Comparison of ENCODE assay signal across 2 cellular contexts in the genomic region with DNA sequence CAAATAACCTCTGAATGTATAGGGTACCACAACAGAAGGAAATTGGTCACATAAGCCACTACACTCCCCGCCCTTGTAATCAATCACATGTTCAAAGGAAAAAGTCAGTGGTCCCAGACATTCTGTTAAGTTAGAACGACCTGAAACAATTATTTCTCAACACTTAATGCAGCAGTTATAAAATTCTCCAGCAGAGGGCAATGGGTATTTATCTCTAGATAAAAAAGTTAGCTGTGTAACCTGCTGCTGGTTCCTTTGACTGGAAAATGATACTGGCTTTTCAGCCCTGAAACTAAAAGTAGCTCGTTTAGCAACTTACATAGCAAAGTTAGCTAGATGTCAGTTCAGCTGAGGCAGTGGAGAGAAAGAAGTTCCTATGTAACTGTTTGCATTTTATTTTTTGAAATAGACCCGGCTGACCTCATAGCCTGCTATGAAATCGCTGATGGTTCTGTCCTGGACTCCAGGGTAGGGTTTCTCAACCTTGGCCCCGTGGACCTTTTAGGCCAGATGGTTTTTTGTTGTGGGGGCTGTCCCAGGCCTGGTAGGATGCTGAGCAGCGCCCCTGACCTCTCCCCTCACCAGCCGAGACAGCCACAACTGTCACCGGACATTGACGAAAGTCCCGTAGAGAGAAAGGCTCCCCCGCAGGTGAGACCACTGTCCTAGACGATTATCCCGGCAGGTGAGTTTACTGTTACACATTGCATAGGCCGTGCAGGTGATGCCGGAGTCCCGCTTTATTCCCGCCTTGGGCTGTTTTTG.
TF ChIP-seq lines count a peak whose summit lies in the region.

No MANE protein-coding gene starts in this region.

TF ChIP-seq in HEK293T, 16 proteins besides CTCF, POLR2A, EP300 and RAD21:
- no peak for TF ChIP-seq FOXA1 (IDR thresholded peaks at IDR 0.05)
- TF ChIP-seq NFRKB (IDR thresholded peaks at IDR 0.05): no peak
- no peak for TF ChIP-seq SP1 (IDR thresholded peaks at IDR 0.05)
- no peak for TF ChIP-seq CTBP1 (IDR thresholded peaks at IDR 0.05; ENCODE audit: borderline replicate concordance)
- no peak for TF ChIP-seq HDGF (IDR thresholded peaks at IDR 0.05; ENCODE audit: borderline replicate concordance)
- no peak for TF ChIP-seq TARDBP (IDR thresholded peaks at IDR 0.05)

TF ChIP-seq in HepG2, 621 proteins besides CTCF, POLR2A, EP300 and RAD21 (continues in another document):
- TF ChIP-seq CEBPG (CRISPR knock-in tag; IDR thresholded peaks at IDR 0.05) (peak; percentile 53), TAF15 (IDR thresholded peaks at IDR 0.05; ENCODE audit: low read depth, low read length, poor library complexity, severe bottlenecking) (no peak), KAT8 (CRISPR knock-in tag; IDR thresholded peaks at IDR 0.05) (no peak), ELF1 (CRISPR knock-in tag; IDR thresholded peaks at IDR 0.05) (no peak), ZNF530 (CRISPR knock-in tag; IDR thresholded peaks at IDR 0.05; ENCODE audit: low read depth) (no peak), YEATS2 (CRISPR knock-in tag; IDR thresholded peaks at IDR 0.05; ENCODE audit: borderline replicate concordance) (no peak), TCF7L2 (IDR thresholded peaks at IDR 0.05; ENCODE audit: low read depth, low read length) (no peak), ZNF10 (CRISPR knock-in tag; IDR thresholded peaks at IDR 0.05; ENCODE audit: borderline replicate concordance, low read depth) (no peak), SP1 (IDR thresholded peaks at IDR 0.05) (no peak), SP1 (CRISPR knock-in tag; IDR thresholded peaks at IDR 0.05) (no peak), ZNF570 (CRISPR knock-in tag; IDR thresholded peaks at IDR 0.05; ENCODE audit: borderline replicate concordance) (no peak), PTBP1 (IDR thresholded peaks at IDR 0.05; ENCODE audit: low read depth, low read length, poor library complexity, severe bottlenecking) (no peak), YY1 (IDR thresholded peaks at IDR 0.05; ENCODE audit: insufficient read depth, insufficient replicate concordance, low read depth, low read length) (no peak), SP5 (CRISPR knock-in tag; IDR thresholded peaks at IDR 0.05; ENCODE audit: borderline replicate concordance, low read depth) (no peak), HOMEZ (CRISPR knock-in tag; IDR thresholded peaks at IDR 0.05; ENCODE audit: low read depth) (no peak), ARID5B (CRISPR knock-in tag; IDR thresholded peaks at IDR 0.05) (peak; percentile 13; the same call in 1 of the 2 replicates), STAG1 (CRISPR knock-in tag; IDR thresholded peaks at IDR 0.05) (peak; percentile 72), SSRP1 (CRISPR knock-in tag; IDR thresholded peaks at IDR 0.05) (no peak), ZNF883 (CRISPR knock-in tag; IDR thresholded peaks at IDR 0.05; ENCODE audit: not compliant biosample characterization) (no peak), YEATS4 (CRISPR knock-in tag; IDR thresholded peaks at IDR 0.05; ENCODE audit: borderline replicate concordance) (no peak), MZF1 (CRISPR knock-in tag; IDR thresholded peaks at IDR 0.05; ENCODE audit: borderline replicate concordance) (no peak), POGK (CRISPR knock-in tag; conservative IDR thresholded peaks at IDR 0.05) (no peak), BCL6 (CRISPR knock-in tag; IDR thresholded peaks at IDR 0.05) (no peak), FIP1L1 (IDR thresholded peaks at IDR 0.05; ENCODE audit: borderline replicate concordance, insufficient read depth, low read depth, low read length) (no peak), SOX6 (IDR thresholded peaks at IDR 0.05) (no peak), SOX6 (CRISPR knock-in tag; IDR thresholded peaks at IDR 0.05) (no peak), ZBTB46 (CRISPR knock-in tag; IDR thresholded peaks at IDR 0.05; ENCODE audit: borderline replicate concordance) (no peak), CEBPB (IDR thresholded peaks at IDR 0.05; ENCODE audit: borderline replicate concordance, low read depth, low read length) (0 out of 2 replicates have a peak, but pooled peaks have one; percentile 12), KLF6 (CRISPR knock-in tag; IDR thresholded peaks at IDR 0.05) (no peak), CHD4 (IDR thresholded peaks at IDR 0.05; ENCODE audit: borderline replicate concordance, low read length) (no peak), ZNF101 (CRISPR knock-in tag; IDR thresholded peaks at IDR 0.05; ENCODE audit: borderline replicate concordance, low read depth) (no peak), ZNF660 (CRISPR knock-in tag; IDR thresholded peaks at IDR 0.05; ENCODE audit: borderline replicate concordance, low read depth) (no peak), CENPT (CRISPR knock-in tag; IDR thresholded peaks at IDR 0.05; ENCODE audit: low read depth) (no peak), ZSCAN29 (CRISPR knock-in tag; conservative IDR thresholded peaks at IDR 0.05) (no peak), ZNF563 (CRISPR knock-in tag; IDR thresholded peaks at IDR 0.05) (no peak), HNRNPK (IDR thresholded peaks at IDR 0.05; ENCODE audit: low read depth, low read length, poor library complexity, severe bottlenecking) (no peak), CERS6 (CRISPR knock-in tag; IDR thresholded peaks at IDR 0.05) (no peak), ZNF576 (CRISPR knock-in tag; IDR thresholded peaks at IDR 0.05) (no peak)
- TF ChIP-seq, protein P1, sequence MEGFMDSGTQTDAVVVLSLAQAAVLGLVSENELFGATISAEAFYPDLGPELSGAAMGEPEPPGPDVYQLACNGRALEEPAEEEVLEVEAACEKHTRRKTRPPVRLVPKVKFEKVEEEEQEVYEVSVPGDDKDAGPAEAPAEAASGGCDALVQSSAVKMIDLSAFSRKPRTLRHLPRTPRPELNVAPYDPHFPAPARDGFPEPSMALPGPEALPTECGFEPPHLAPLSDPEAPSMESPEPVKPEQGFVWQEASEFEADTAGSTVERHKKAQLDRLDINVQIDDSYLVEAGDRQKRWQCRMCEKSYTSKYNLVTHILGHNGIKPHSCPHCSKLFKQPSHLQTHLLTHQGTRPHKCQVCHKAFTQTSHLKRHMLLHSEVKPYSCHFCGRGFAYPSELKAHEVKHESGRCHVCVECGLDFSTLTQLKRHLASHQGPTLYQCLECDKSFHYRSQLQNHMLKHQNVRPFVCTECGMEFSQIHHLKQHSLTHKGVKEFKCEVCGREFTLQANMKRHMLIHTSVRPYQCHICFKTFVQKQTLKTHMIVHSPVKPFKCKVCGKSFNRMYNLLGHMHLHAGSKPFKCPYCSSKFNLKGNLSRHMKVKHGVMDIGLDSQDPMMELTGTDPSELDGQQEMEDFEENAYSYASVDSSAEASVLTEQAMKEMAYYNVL (CRISPR knock-in tag; IDR thresholded peaks at IDR 0.05; ENCODE audit: borderline replicate concordance): no peak
- TF ChIP-seq, protein P2, sequence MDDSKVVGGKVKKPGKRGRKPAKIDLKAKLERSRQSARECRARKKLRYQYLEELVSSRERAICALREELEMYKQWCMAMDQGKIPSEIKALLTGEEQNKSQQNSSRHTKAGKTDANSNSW (CRISPR knock-in tag; IDR thresholded peaks at IDR 0.05; ENCODE audit: borderline replicate concordance): no peak
- TF ChIP-seq, protein P3, sequence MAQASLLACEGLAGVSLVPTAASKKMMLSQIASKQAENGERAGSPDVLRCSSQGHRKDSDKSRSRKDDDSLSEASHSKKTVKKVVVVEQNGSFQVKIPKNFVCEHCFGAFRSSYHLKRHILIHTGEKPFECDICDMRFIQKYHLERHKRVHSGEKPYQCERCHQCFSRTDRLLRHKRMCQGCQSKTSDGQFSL (CRISPR knock-in tag; IDR thresholded peaks at IDR 0.05): no peak
- TF ChIP-seq, protein P4, sequence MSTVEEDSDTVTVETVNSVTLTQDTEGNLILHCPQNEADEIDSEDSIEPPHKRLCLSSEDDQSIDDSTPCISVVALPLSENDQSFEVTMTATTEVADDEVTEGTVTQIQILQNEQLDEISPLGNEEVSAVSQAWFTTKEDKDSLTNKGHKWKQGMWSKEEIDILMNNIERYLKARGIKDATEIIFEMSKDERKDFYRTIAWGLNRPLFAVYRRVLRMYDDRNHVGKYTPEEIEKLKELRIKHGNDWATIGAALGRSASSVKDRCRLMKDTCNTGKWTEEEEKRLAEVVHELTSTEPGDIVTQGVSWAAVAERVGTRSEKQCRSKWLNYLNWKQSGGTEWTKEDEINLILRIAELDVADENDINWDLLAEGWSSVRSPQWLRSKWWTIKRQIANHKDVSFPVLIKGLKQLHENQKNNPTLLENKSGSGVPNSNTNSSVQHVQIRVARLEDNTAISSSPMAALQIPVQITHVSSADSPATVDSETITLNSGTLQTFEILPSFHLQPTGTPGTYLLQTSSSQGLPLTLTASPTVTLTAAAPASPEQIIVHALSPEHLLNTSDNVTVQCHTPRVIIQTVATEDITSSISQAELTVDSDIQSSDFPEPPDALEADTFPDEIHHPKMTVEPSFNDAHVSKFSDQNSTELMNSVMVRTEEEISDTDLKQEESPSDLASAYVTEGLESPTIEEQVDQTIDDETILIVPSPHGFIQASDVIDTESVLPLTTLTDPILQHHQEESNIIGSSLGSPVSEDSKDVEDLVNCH (CRISPR knock-in tag; IDR thresholded peaks at IDR 0.05): no peak
